2 cellular contexts compared by ENCODE assay signal in the genomic region with DNA sequence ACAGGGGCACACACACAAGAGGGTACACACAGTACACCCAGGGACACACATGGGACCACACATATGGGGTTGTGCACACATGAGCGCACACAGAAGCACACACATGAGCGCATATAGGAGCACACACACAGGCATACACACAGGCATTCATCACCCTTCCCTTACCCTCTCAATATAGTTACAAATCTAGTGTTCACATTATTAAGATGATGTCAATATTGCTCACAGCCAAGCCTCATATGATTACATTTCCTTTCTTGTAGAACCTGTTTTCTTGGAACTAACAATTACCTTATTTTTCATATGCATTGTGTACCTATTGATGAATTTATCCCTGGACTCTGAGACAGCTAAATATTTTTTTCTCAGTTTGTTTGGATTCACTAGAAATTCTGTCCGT.
TF ChIP-seq lines count a peak whose summit lies in the region.

No MANE protein-coding gene starts in this region.

TF ChIP-seq in IMR-90, 13 proteins besides CTCF, POLR2A, EP300 and RAD21:
- no peak for TF ChIP-seq SMC3 (IDR thresholded peaks at IDR 0.05; ENCODE audit: low read depth, low read length)
- no peak for TF ChIP-seq MAZ (IDR thresholded peaks at IDR 0.05; ENCODE audit: borderline replicate concordance, low read depth, low read length)
- no peak for TF ChIP-seq MXI1 (IDR thresholded peaks at IDR 0.05; ENCODE audit: borderline replicate concordance, low read depth, low read length)
- no peak for TF ChIP-seq BHLHE40 (IDR thresholded peaks at IDR 0.05; ENCODE audit: low read depth, low read length)
- no peak for TF ChIP-seq RCOR1 (IDR thresholded peaks at IDR 0.05; ENCODE audit: insufficient replicate concordance, low read length)
- TF ChIP-seq CHD1 (IDR thresholded peaks at IDR 0.05; ENCODE audit: low read depth, low read length) = no peak
- no peak for TF ChIP-seq FOS (IDR thresholded peaks at IDR 0.05; ENCODE audit: low read depth, low read length)
- no peak for TF ChIP-seq USF2 (IDR thresholded peaks at IDR 0.05; ENCODE audit: low read depth, low read length)
- TF ChIP-seq CEBPB (IDR thresholded peaks at IDR 0.05; ENCODE audit: low read depth, low read length) = no peak
- no peak for TF ChIP-seq MAFK (IDR thresholded peaks at IDR 0.05; ENCODE audit: low read depth, low read length)
- TF ChIP-seq NFE2L2 (IDR thresholded peaks at IDR 0.05; ENCODE audit: low read depth, low read length) = no peak
- no peak for TF ChIP-seq RFX5 (IDR thresholded peaks at IDR 0.05; ENCODE audit: low read depth, low read length)
- TF ChIP-seq, protein P1, sequence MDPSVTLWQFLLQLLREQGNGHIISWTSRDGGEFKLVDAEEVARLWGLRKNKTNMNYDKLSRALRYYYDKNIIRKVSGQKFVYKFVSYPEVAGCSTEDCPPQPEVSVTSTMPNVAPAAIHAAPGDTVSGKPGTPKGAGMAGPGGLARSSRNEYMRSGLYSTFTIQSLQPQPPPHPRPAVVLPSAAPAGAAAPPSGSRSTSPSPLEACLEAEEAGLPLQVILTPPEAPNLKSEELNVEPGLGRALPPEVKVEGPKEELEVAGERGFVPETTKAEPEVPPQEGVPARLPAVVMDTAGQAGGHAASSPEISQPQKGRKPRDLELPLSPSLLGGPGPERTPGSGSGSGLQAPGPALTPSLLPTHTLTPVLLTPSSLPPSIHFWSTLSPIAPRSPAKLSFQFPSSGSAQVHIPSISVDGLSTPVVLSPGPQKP (IDR thresholded peaks at IDR 0.05; ENCODE audit: borderline replicate concordance, low read depth, low read length) = no peak

TF ChIP-seq in H1, 55 proteins besides CTCF, POLR2A, EP300 and RAD21:
- TF ChIP-seq BCL11A (IDR thresholded peaks at IDR 0.05; ENCODE audit: low read depth in 2 of 2, low read length in 2 of 2) (no peak), CBX8 (IDR thresholded peaks at IDR 0.05; ENCODE audit: borderline replicate concordance, low read depth, low read length) (no peak), JUND (IDR thresholded peaks at IDR 0.05; ENCODE audit: low read length) (no peak), YY1 (IDR thresholded peaks at IDR 0.05; ENCODE audit: low read depth, low read length) (no peak), HDAC2 (IDR thresholded peaks at IDR 0.05; ENCODE audit: borderline replicate concordance in 1 of 2, low read depth in 2 of 2, low read length in 2 of 2) (no peak), RNF2 (IDR thresholded peaks at IDR 0.05; ENCODE audit: borderline replicate concordance, low read depth, low read length, missing control alignments, poor library complexity, severe bottlenecking) (no peak), CHD1 (IDR thresholded peaks at IDR 0.05; ENCODE audit: low read depth, low read length) (no peak), NRF1 (IDR thresholded peaks at IDR 0.05; ENCODE audit: low read depth, low read length) (no peak), TEAD4 (IDR thresholded peaks at IDR 0.05; ENCODE audit: low read depth, low read length) (no peak), CHD7 (IDR thresholded peaks at IDR 0.05; ENCODE audit: insufficient replicate concordance, low read length) (no peak), RXRA (IDR thresholded peaks at IDR 0.05; ENCODE audit: insufficient read depth, low read depth, low read length) (no peak), CTBP2 (IDR thresholded peaks at IDR 0.05; ENCODE audit: borderline replicate concordance, insufficient read depth, insufficient read length, low read length) (no peak), NANOG (IDR thresholded peaks at IDR 0.05; ENCODE audit: insufficient read depth, low read depth, low read length, poor library complexity, severe bottlenecking) (no peak), CEBPB (IDR thresholded peaks at IDR 0.05; ENCODE audit: low read depth, low read length) (no peak), SRF (IDR thresholded peaks at IDR 0.05; ENCODE audit: low read depth, low read length) (no peak), HDAC6 (IDR thresholded peaks at IDR 0.05; ENCODE audit: low read depth, low read length) (no peak)
- TF ChIP-seq, protein P2, sequence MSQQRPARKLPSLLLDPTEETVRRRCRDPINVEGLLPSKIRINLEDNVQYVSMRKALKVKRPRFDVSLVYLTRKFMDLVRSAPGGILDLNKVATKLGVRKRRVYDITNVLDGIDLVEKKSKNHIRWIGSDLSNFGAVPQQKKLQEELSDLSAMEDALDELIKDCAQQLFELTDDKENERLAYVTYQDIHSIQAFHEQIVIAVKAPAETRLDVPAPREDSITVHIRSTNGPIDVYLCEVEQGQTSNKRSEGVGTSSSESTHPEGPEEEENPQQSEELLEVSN (IDR thresholded peaks at IDR 0.05) = no peak
TF ChIP-seq in H1: peak in this region for 0.
